11 cellular contexts compared by ENCODE assay signal in genomic region chr17:18966831-18967624, GRCh38. TPM values are rescaled to one million over a fixed set of nuclear protein-coding genes. Genes with fewer than 3 reads are reported as not detected.
DNase-seq lines count a peak whose midpoint lies in the region; ATAC-seq and TF ChIP-seq lines count a peak whose summit lies in the region.
"Had no signal": no experiment of that assay in that cellular context is flagged by ENCODE, and none has a peak within 500 bp of the region (broad histone marks: within the 10 kb centered on the region; RNA-seq: fewer than 3 reads in every experiment).

No MANE protein-coding gene starts in this region.

- H3K27me3 ChIP-seq in HUES48 (ENCODE audit: control insufficient read depth, insufficient read depth, low read length) (no peaks in the 10 kb centered on the region), cardiac muscle cell (no peaks in the 10 kb centered on the region), psoas muscle (ENCODE audit: insufficient read depth in 3 of 3, low read length in 2 of 3) (no peaks in the 10 kb centered on the region)

- H3K27ac ChIP-seq in HUES48 (ENCODE audit: low read depth, low read length) = peak overlapping the region; percentile 53
- H3K27ac ChIP-seq in cardiac muscle cell = peak overlapping the region; percentile 84
- H3K27ac ChIP-seq in psoas muscle = no peak overlapping the region
- H3K27ac ChIP-seq: lower lobe of right lung had no signal

- ATAC-seq in psoas muscle = peak; percentile 66 to 92 (median 78)
- ATAC-seq in HG02884 (IDR thresholded peaks at IDR 0.05; ENCODE audit: unreplicated experiment) = no peak
- ATAC-seq in GM18502 (IDR thresholded peaks at IDR 0.05; ENCODE audit: poor library complexity, unreplicated experiment) = no peak
- ATAC-seq in activated T-cell treated with anti-CD3 and anti-CD28 coated beads, Interleukin-2, amount 50 U/mL, for 72 hours (replicated peaks in 1 of 2) = no peak

- no peaks in the 10 kb centered on the region for H3K27me3 Mint-ChIP-seq in activated T-cell treated with anti-CD3 and anti-CD28 coated beads, Interleukin-2, amount 50 U/mL, for 72 hours (ENCODE audit: low read depth)

- no peak overlapping the region for H3K9ac ChIP-seq in HUES48 (ENCODE audit: low read depth, low read length)

- H3K36me3 ChIP-seq in HUES48 (ENCODE audit: control insufficient read depth, insufficient read depth, low read length) (peaks cover 25% of the 10 kb centered on the region), cardiac muscle cell (no peaks in the 10 kb centered on the region), psoas muscle (ENCODE audit: insufficient read depth in 1 of 2, low read depth in 1 of 2) (no peaks in the 10 kb centered on the region)
- H3K36me3 ChIP-seq: lower lobe of right lung had no signal

- peaks cover 20% of the 10 kb centered on the region for H3K4me1 Mint-ChIP-seq in activated T-cell treated with anti-CD3 and anti-CD28 coated beads, Interleukin-2, amount 50 U/mL, for 72 hours (ENCODE audit: low read depth)

- no peak overlapping the region for H3K4me3 Mint-ChIP-seq in activated T-cell treated with anti-CD3 and anti-CD28 coated beads, Interleukin-2, amount 50 U/mL, for 72 hours

- H3K9me3 ChIP-seq in HUES48 (ENCODE audit: control insufficient read depth, insufficient read depth, low read length) (no peaks in the 10 kb centered on the region), cardiac muscle cell (ENCODE audit: low read depth) (no peaks in the 10 kb centered on the region), psoas muscle (no peaks in the 10 kb centered on the region)
- H3K9me3 ChIP-seq: lower lobe of right lung had no signal

- peak; percentile 67 for DNase-seq in NCI-H69 (lab: John Stamatoyannopoulos, UW)
- peak; percentile 30 to 68 for DNase-seq in cardiac muscle cell (ENCODE audit: low read depth in 1 of 2, low spot score in 1 of 2)
- DNase-seq in psoas muscle = no peak
- DNase-seq in activated T-cell treated with anti-CD3 and anti-CD28 coated beads, Interleukin-2, amount 50 U/mL, for 72 hours = no peak
- DNase-seq: effector CD4-positive, alpha-beta T cell; lower lobe of right lung; MM.1S; T-helper 1 cell had no signal

- no peaks in the 10 kb centered on the region for H3K36me3 Mint-ChIP-seq in activated T-cell treated with anti-CD3 and anti-CD28 coated beads, Interleukin-2, amount 50 U/mL, for 72 hours (ENCODE audit: insufficient read depth in 2 of 2)

- H3K27ac Mint-ChIP-seq in activated T-cell treated with anti-CD3 and anti-CD28 coated beads, Interleukin-2, amount 50 U/mL, for 72 hours = no peak overlapping the region

- intact Hi-C loops in psoas muscle (cut with DNase I) = loop anchor here in 1 of 2 donors (10.0 kb wide), 1 partner anchor 58 kb away; no protein-coding TSS in a partner anchor

- H3K4me1 ChIP-seq in HUES48 (ENCODE audit: control insufficient read depth, insufficient read depth, low read length) (peaks cover 21% of the 10 kb centered on the region; the same call in 1 of the 2 replicates), cardiac muscle cell (ENCODE audit: low read depth) (peaks cover 32% of the 10 kb centered on the region), psoas muscle (peaks cover 7% of the 10 kb centered on the region)

- TF ChIP-seq CTCF in cardiac muscle cell (IDR thresholded peaks at IDR 0.05; ENCODE audit: low read depth, low read length) (no peak), psoas muscle (IDR thresholded peaks at IDR 0.05) (no peak)

- H3K9me3 Mint-ChIP-seq in activated T-cell treated with anti-CD3 and anti-CD28 coated beads, Interleukin-2, amount 50 U/mL, for 72 hours = no peaks in the 10 kb centered on the region

- H3K4me3 ChIP-seq in HUES48 (ENCODE audit: low read depth, low read length) (no peak overlapping the region), cardiac muscle cell (no peak overlapping the region), psoas muscle (no peak overlapping the region)
- H3K4me3 ChIP-seq: lower lobe of right lung had no signal

- 35 to 52% (median 45%) methylated on average over 19 of the region's 19 CpGs for WGBS in psoas muscle, 3 donors

RNA-seq across cellular contexts. Expression of gene SLC5A10, which starts 15.1 kb away (rescaled TPM):
- total RNA-seq in cardiac muscle cell (0.06 TPM in 1 of 2 replicates, not detected in the other), psoas muscle (not detected)
- polyA plus RNA-seq in cardiac muscle cell (not detected in 2 replicates), psoas muscle (under 1 TPM in 1 of 3 donors, not detected in 2; 0.03 TPM)
- not detected for total RNA-seq in activated T-cell treated with anti-CD3 and anti-CD28 coated beads, Interleukin-2, amount 50 U/mL, for 72 hours
- total RNA-seq: lower lobe of right lung had no signal

RNA-seq across cellular contexts. Expression of gene FAM83G, which starts 37.5 kb away (rescaled TPM):
- total RNA-seq in cardiac muscle cell = 2.7 and 8.0 TPM in 2 replicates
- polyA plus RNA-seq in cardiac muscle cell = 0.83 and 3.3 TPM in 2 replicates
- total RNA-seq in psoas muscle = 10 to 100 TPM in 1 of 4 donors, 1 to 10 TPM in 3; 7.0 to 20.4 (median 9.3) TPM
- polyA plus RNA-seq in psoas muscle = 10 to 100 TPM in 1 of 3 donors, 1 to 10 TPM in 2; 8.2 to 65.6 (median 9.0) TPM
- total RNA-seq in activated T-cell treated with anti-CD3 and anti-CD28 coated beads, Interleukin-2, amount 50 U/mL, for 72 hours = 10 to 100 TPM; 10.9 to 11.3 TPM

Comparison
In these comparisons a context has a peak if more than half of its experiments do, and no peak if none do; other contexts are left out.
1. DNase-seq: peak in NCI-H69 (single experiment) and cardiac muscle cell (2 of 2); none in psoas muscle (0 of 2) and activated T-cell treated with anti-CD3 and anti-CD28 coated beads, Interleukin-2, amount 50 U/mL, for 72 hours (0 of 2).
2. ATAC-seq: peak in psoas muscle (4 of 4); none in HG02884 (single experiment), GM18502 (single experiment) and activated T-cell treated with anti-CD3 and anti-CD28 coated beads, Interleukin-2, amount 50 U/mL, for 72 hours (0 of 2).